ENCODE assay signal across 37 cellular contexts in genomic region chr6:30093951-30094350, GRCh38. TPM values are rescaled to one million over a fixed set of nuclear protein-coding genes. Genes with fewer than 3 reads are reported as not detected.
"Had no signal": no experiment of that assay in that cellular context is flagged by ENCODE, and none has a peak within 500 bp of the region (broad histone marks: within the 10 kb centered on the region; RNA-seq: fewer than 3 reads in every experiment).

No MANE protein-coding gene starts in this region.

- H3K9me3 ChIP-seq: MG63 had no signal

- DNase-seq: Karpas-422, Kasumi-1, KG1, MG63, MM.1S, MV-4-11, NCI-H1048, NCI-H1092, NCI-H1092 treated with DMSO at 0.1 percent for 48 hours, NCI-H1105, NCI-H1105 treated with DMSO at 0.1 percent for 48 hours, NCI-H1417, NCI-H1417 treated with DMSO at 0.1 percent for 48 hours, NCI-H1436, NCI-H1436 treated with DMSO at 0.1 percent for 48 hours, NCI-H146, NCI-H1694, NCI-H1694 treated with DMSO at 0.1 percent for 48 hours, NCI-H187, NCI-H187 treated with DMSO at 0.1 percent for 48 hours, NCI-H1930, NCI-H2029, NCI-H2029 treated with DMSO at 0.1 percent for 48 hours, NCI-H2081, NCI-H2081 treated with DMSO at 0.1 percent for 48 hours, NCI-H2107, NCI-H2171, NCI-H2171 treated with DMSO at 0.1 percent for 48 hours, NCI-H2227 treated with DMSO at 0.1 percent for 48 hours, NCI-H226, NCI-H345, NCI-H446, NCI-H446 treated with DMSO at 0.1 percent for 48 hours had no signal

- H3K4me3 ChIP-seq: MG63 had no signal

RNA-seq across cellular contexts. Expression of gene RNF39, which starts 18.4 kb away (rescaled TPM):
- total RNA-seq: LHCN-M2, NCI-H460 had no signal

RNA-seq across cellular contexts. Expression of gene TRIM31, which starts 18.9 kb away (rescaled TPM):
- total RNA-seq: LHCN-M2, M059J, MCF 10A, NCI-H460 had no signal

RNA-seq across cellular contexts. Expression of gene TRIM40, which starts 42.0 kb away (rescaled TPM):
- total RNA-seq: LHCN-M2, M059J, MCF 10A, NCI-H460 had no signal
